In genomic region chr9:91896513-91897121, GRCh38 we compare ENCODE assay signal across 10 cellular contexts. TPM values are rescaled to one million over a fixed set of nuclear protein-coding genes. Genes with fewer than 3 reads are reported as not detected.
DNase-seq lines count a peak whose midpoint lies in the region; ATAC-seq and TF ChIP-seq lines count a peak whose summit lies in the region.
"Had no signal": no experiment of that assay in that cellular context is flagged by ENCODE, and none has a peak within 500 bp of the region (broad histone marks: within the 10 kb centered on the region; RNA-seq: fewer than 3 reads in every experiment).

No MANE protein-coding gene starts in this region.

- H3K4me1 ChIP-seq in esophagus (ENCODE audit: control insufficient read depth in 2 of 2, insufficient read depth in 2 of 2, low read length in 1 of 2) (peaks cover 2 to 9% of the 10 kb centered on the region in 2 donors), mucosa of descending colon (ENCODE audit: low read depth) (peaks cover 19% of the 10 kb centered on the region)

- H3K27ac ChIP-seq in esophagus (ENCODE audit: low read depth in 2 of 2, low read length in 1 of 2), result peak overlapping the region; percentile 11 to 64

- H3K4me3 ChIP-seq in AG10803 (ENCODE audit: low read length), result no peak overlapping the region
- H3K4me3 ChIP-seq in esophagus (ENCODE audit: low read depth in 1 of 2, low read length in 2 of 2), result no peak overlapping the region
- no peak overlapping the region for H3K4me3 ChIP-seq in mucosa of descending colon

- DNase-seq in AG10803 (ENCODE audit: low read depth) (peak; percentile 42), NCI-H510A treated with DMSO at 0.1 percent for 48 hours (lab: John Stamatoyannopoulos, UW) (peak; percentile 29), mucosa of descending colon (peak in 2 of 3 donors; percentile 30 to 53), hepatic stellate cell (ENCODE audit: low spot score) (no peak)
- no peak for DNase-seq in effector CD8-positive, alpha-beta T cell (lab: John Stamatoyannopoulos, UW)
- DNase-seq: DMS79 treated with DMSO at 0.1 percent for 48 hours; naive thymus-derived CD8-positive, alpha-beta T cell had no signal

- intact Hi-C loops in mucosa of descending colon (cut with DNase I, micrococcal nuclease), result no loop called here

- TF ChIP-seq CTCF in AG10803 (conservative IDR thresholded peaks at IDR 0.05; ENCODE audit: low read length) (no peak), mucosa of descending colon (IDR thresholded peaks at IDR 0.05) (no peak)

- H3K36me3 ChIP-seq in esophagus (ENCODE audit: control insufficient read depth in 2 of 2, insufficient read depth in 2 of 2, low read length in 1 of 2), result no peaks in the 10 kb centered on the region
- H3K36me3 ChIP-seq in mucosa of descending colon (ENCODE audit: low read depth), result no peaks in the 10 kb centered on the region

- no peaks in the 10 kb centered on the region for H3K27me3 ChIP-seq in esophagus (ENCODE audit: control insufficient read depth in 1 of 2, insufficient read depth in 2 of 2, low read length in 2 of 2)

- H3K9me3 ChIP-seq in esophagus (ENCODE audit: control insufficient read depth in 2 of 2, insufficient read depth in 1 of 2, low read depth in 1 of 2, low read length in 1 of 2), result no peaks in the 10 kb centered on the region
- H3K9me3 ChIP-seq in mucosa of descending colon, result no peaks in the 10 kb centered on the region

- WGBS in esophagus, 2 donors, result 11 to 20% methylated on average over 11 of the region's 11 CpGs

- ATAC-seq in mucosa of descending colon (peak; percentile 61), HG03139 (IDR thresholded peaks at IDR 0.05; ENCODE audit: unreplicated experiment) (no peak), GM19395 (IDR thresholded peaks at IDR 0.05; ENCODE audit: unreplicated experiment) (no peak)
- ATAC-seq: naive thymus-derived CD8-positive, alpha-beta T cell had no signal

RNA-seq across cellular contexts. Expression of gene ROR2, which starts 53.4 kb away (rescaled TPM):
- polyA plus RNA-seq in esophagus, result 1 to 10 TPM; 1.7 to 3.6 TPM
- total RNA-seq in mucosa of descending colon, result 10 to 100 TPM in 1 of 3 donors, 1 to 10 TPM in 2; 3.9 to 56.0 (median 6.5) TPM
- total RNA-seq: naive thymus-derived CD8-positive, alpha-beta T cell had no signal
- polyA plus RNA-seq: naive thymus-derived CD8-positive, alpha-beta T cell had no signal

Comparison
In these comparisons a context has a peak if more than half of its experiments do, and no peak if none do; other contexts are left out.
1. DNase-seq: peak in AG10803 (single experiment), NCI-H510A treated with DMSO at 0.1 percent for 48 hours (single experiment) and mucosa of descending colon (2 of 3); none in hepatic stellate cell (single experiment) and effector CD8-positive, alpha-beta T cell (single experiment).